Comparison of ENCODE assay signal across 11 cellular contexts in the genomic region with DNA sequence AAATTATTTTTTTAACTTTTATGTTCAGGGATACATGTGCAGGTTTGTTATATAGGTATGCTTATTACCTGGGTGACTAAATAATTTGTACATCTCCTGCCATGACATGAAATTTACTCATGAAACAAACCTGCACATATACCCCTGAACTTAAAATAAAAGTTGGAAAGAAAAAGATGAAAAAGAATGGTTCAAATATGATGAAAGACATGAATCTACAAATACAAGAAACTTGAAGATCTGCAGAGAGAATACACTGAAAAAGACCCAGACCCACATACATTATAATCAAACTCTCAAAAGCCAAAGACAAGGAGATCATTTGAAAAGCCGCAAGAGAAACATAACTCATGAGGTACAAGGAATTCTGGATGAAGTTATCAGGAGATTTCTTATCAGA.
"Had no signal": no experiment of that assay in that cellular context is flagged by ENCODE, and none has a peak within 500 bp of the region (broad histone marks: within the 10 kb centered on the region; RNA-seq: fewer than 3 reads in every experiment).

No MANE protein-coding gene starts in this region.

- H3K36me3 ChIP-seq: HAP-1 had no signal

- FAIRE-seq: H1, H54 had no signal

- H3K9ac ChIP-seq: GM23248 had no signal

- ATAC-seq: GM23338, HCT116 had no signal

- H3K27ac Mint-ChIP-seq: GM23338, H9, HFFc6 had no signal

- H3K4me2 ChIP-seq: GM23338 had no signal

- H3K4me1 Mint-ChIP-seq: GM23338, H9 had no signal

- H3K4me3 ChIP-seq: GM23248, GM23338, HAP-1 had no signal

- DNase-seq: GM23248, GOT3, H7, H9, HCEC 1CT, HFFc6 had no signal

- H3K27ac ChIP-seq: GM23248 had no signal

- H3K9me3 ChIP-seq: HAP-1 had no signal

- H3K4me1 ChIP-seq: HAP-1 had no signal

- H3K4me3 Mint-ChIP-seq: GM23338, H9, HFFc6 had no signal

- H2AFZ ChIP-seq: GM23248, GM23338 had no signal
